In the genomic region with DNA sequence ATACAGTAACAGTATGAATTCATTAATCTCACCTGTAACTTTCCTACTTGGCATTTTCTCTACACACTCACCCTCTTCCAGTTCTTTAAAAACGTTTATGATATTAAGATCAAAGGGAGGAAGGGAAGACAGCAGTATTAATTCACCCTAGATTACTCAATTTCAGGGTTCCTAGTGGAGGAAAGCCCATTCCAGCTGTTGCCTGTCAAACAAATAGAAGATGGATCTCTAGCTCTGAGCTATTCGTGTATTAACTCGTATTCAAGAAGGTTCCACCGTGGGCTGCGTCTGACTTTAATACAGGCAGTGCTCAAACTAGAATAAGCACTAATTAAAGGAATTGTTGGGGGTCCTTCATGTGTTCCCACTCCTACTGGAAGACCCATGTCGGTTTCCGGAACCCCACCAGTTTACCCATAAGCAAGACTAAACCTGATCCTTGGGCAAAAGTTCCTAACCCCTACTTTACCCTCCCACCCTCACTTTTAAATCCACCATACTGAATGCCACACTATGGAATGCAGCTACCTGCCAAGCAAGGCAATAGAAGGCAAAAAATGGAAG, we compare ENCODE assay signal across 11 cellular contexts. TPM values are rescaled to one million over a fixed set of nuclear protein-coding genes. Genes with fewer than 3 reads are reported as not detected.
DNase-seq lines count a peak whose midpoint lies in the region; ATAC-seq and TF ChIP-seq lines count a peak whose summit lies in the region.
"Had no signal": no experiment of that assay in that cellular context is flagged by ENCODE, and none has a peak within 500 bp of the region (broad histone marks: within the 10 kb centered on the region; RNA-seq: fewer than 3 reads in every experiment).

No MANE protein-coding gene starts in this region.

- DNase-seq in MCF 10A (ENCODE audit: unreplicated experiment) (no peak), breast epithelium (ENCODE audit: low spot score in 2 of 2) (no peak), endodermal cell (peak; percentile 52), NCI-H1092 (lab: John Stamatoyannopoulos, UW) (no peak)
- DNase-seq: caudate nucleus; stimulated activated CD4-positive, alpha-beta T cell treated with anti-CD3 and anti-CD28 coated beads, Interleukin-4, amount 100 ng/mL, for 1 hour; tibial artery had no signal

- H3K4me3 ChIP-seq in breast epithelium: no peak overlapping the region
- H3K4me3 ChIP-seq in OCI-LY3 (ENCODE audit: low read length): peak overlapping the region; percentile 66
- H3K4me3 ChIP-seq in endodermal cell (ENCODE audit: low read length): peak overlapping the region; percentile 82
- H3K4me3 ChIP-seq: tibial artery had no signal

- no peak overlapping the region for H3K27ac ChIP-seq in breast epithelium
- H3K27ac ChIP-seq in OCI-LY3 (ENCODE audit: low read length): no peak overlapping the region
- H3K27ac ChIP-seq in endodermal cell (ENCODE audit: low read depth, low read length): no peak overlapping the region
- H3K27ac ChIP-seq: tibial artery had no signal

- no peak for ATAC-seq in stimulated activated memory B cell treated with anti-CD40 and anti-IgM and Interleukin-4, amounts not matched to agents 10 μg/mL and 1 μg/mL and 100 μg/mL, for 72 hours
- no peak for ATAC-seq in HG03135 (IDR thresholded peaks at IDR 0.05; ENCODE audit: unreplicated experiment)
- no peak for ATAC-seq in GM21576 (IDR thresholded peaks at IDR 0.05; ENCODE audit: unreplicated experiment)

- H3K9me3 Mint-ChIP-seq in MCF 10A (ENCODE audit: unreplicated experiment): no peaks in the 10 kb centered on the region
- no peaks in the 10 kb centered on the region for H3K9me3 Mint-ChIP-seq in endodermal cell
- H3K9me3 Mint-ChIP-seq in stimulated activated memory B cell treated with anti-CD40 and anti-IgM and Interleukin-4, amounts not matched to agents 10 μg/mL and 1 μg/mL and 100 μg/mL, for 72 hours: no peaks in the 10 kb centered on the region

- no peaks in the 10 kb centered on the region for H3K79me2 ChIP-seq in OCI-LY3 (ENCODE audit: low read length)

- peak overlapping the region; percentile 80 for H3K4me2 ChIP-seq in OCI-LY3 (ENCODE audit: low read length)

- no peak overlapping the region for H2AFZ ChIP-seq in OCI-LY3 (ENCODE audit: low read depth, low read length)

- H3K27me3 Mint-ChIP-seq in MCF 10A (ENCODE audit: insufficient read depth, unreplicated experiment) (no peaks in the 10 kb centered on the region), endodermal cell (ENCODE audit: insufficient read depth) (peaks cover 15% of the 10 kb centered on the region)
- peaks cover 19% of the 10 kb centered on the region for H3K27me3 Mint-ChIP-seq in stimulated activated memory B cell treated with anti-CD40 and anti-IgM and Interleukin-4, amounts not matched to agents 10 μg/mL and 1 μg/mL and 100 μg/mL, for 72 hours

- H3K4me3 Mint-ChIP-seq in MCF 10A (ENCODE audit: unreplicated experiment) (peak overlapping the region; percentile 70), endodermal cell (peak overlapping the region; percentile 50)
- H3K4me3 Mint-ChIP-seq in stimulated activated memory B cell treated with anti-CD40 and anti-IgM and Interleukin-4, amounts not matched to agents 10 μg/mL and 1 μg/mL and 100 μg/mL, for 72 hours: peak overlapping the region; percentile 68

- no peaks in the 10 kb centered on the region for H3K9me3 ChIP-seq in breast epithelium
- H3K9me3 ChIP-seq in OCI-LY3 (ENCODE audit: insufficient read depth, low read length): no peaks in the 10 kb centered on the region
- H3K9me3 ChIP-seq in endodermal cell (ENCODE audit: control insufficient read depth, low read length): no peaks in the 10 kb centered on the region
- H3K9me3 ChIP-seq: tibial artery had no signal

- intact Hi-C loops in MCF 10A (cut with micrococcal nuclease): loop anchor here (2.0 to 5.0 kb wide), 4 partner anchors 25 to 464 kb away; no protein-coding TSS in a partner anchor
- intact Hi-C loops in breast epithelium (cut with DNase I; ENCODE audit: low total_unique reads): no loop called here

- POLR2A ChIA-PET in MCF 10A (lab: Yijun Ruan, JAX): interaction anchor here (0.8 to 4.7 kb wide), 20 partner anchors 8 to 463 kb away, joined by 3 to 33 read pairs (median 4); partner anchors contain the start of genes CACUL1 and EIF3A

- CTCF ChIA-PET in MCF 10A (lab: Yijun Ruan, JAX): interaction anchor here (0.6 to 1.7 kb wide), 9 partner anchors 8 to 466 kb away, joined by 3 to 5 read pairs (median 3); no protein-coding TSS in a partner anchor

- H3K4me1 ChIP-seq in breast epithelium (peaks cover under 1 to 3% of the 10 kb centered on the region in 2 donors), OCI-LY3 (ENCODE audit: low read length) (peaks cover 25% of the 10 kb centered on the region), endodermal cell (ENCODE audit: control insufficient read depth, insufficient read depth, low read length) (no peaks in the 10 kb centered on the region)

- no peaks in the 10 kb centered on the region for H3K36me3 ChIP-seq in breast epithelium
- peaks cover 28% of the 10 kb centered on the region for H3K36me3 ChIP-seq in OCI-LY3 (replicated peaks; ENCODE audit: low read depth, low read length)
- peaks cover 47% of the 10 kb centered on the region for H3K36me3 ChIP-seq in endodermal cell (ENCODE audit: control insufficient read depth, insufficient read depth, low read length)

- peaks cover 25% of the 10 kb centered on the region for H3K4me1 Mint-ChIP-seq in MCF 10A (ENCODE audit: insufficient read depth, unreplicated experiment)
- peaks cover 5% of the 10 kb centered on the region for H3K4me1 Mint-ChIP-seq in endodermal cell
- peaks cover 32% of the 10 kb centered on the region for H3K4me1 Mint-ChIP-seq in stimulated activated memory B cell treated with anti-CD40 and anti-IgM and Interleukin-4, amounts not matched to agents 10 μg/mL and 1 μg/mL and 100 μg/mL, for 72 hours

- TF ChIP-seq POLR2A in breast epithelium (IDR thresholded peaks at IDR 0.05): no peak

- H3K27ac Mint-ChIP-seq in MCF 10A (ENCODE audit: low read depth, unreplicated experiment) (no peak overlapping the region), endodermal cell (no peak overlapping the region)
- no peak overlapping the region for H3K27ac Mint-ChIP-seq in stimulated activated memory B cell treated with anti-CD40 and anti-IgM and Interleukin-4, amounts not matched to agents 10 μg/mL and 1 μg/mL and 100 μg/mL, for 72 hours

- H3K9ac ChIP-seq in OCI-LY3 (ENCODE audit: low read length) (no peak overlapping the region), endodermal cell (ENCODE audit: extremely low read depth, low read length, poor library complexity, severe bottlenecking) (no peak overlapping the region)

- TF ChIP-seq CTCF in MCF 10A (IDR thresholded peaks at IDR 0.05; ENCODE audit: unreplicated experiment) (no peak), breast epithelium (IDR thresholded peaks at IDR 0.05) (no peak), OCI-LY3 (IDR thresholded peaks at IDR 0.05; ENCODE audit: low read depth, low read length) (no peak), endodermal cell (conservative IDR thresholded peaks at IDR 0.05) (no peak)

- H3K36me3 Mint-ChIP-seq in MCF 10A (ENCODE audit: insufficient read depth, unreplicated experiment) (peaks cover 51% of the 10 kb centered on the region), endodermal cell (ENCODE audit: low read depth) (peaks cover 20% of the 10 kb centered on the region)
- H3K36me3 Mint-ChIP-seq in stimulated activated memory B cell treated with anti-CD40 and anti-IgM and Interleukin-4, amounts not matched to agents 10 μg/mL and 1 μg/mL and 100 μg/mL, for 72 hours: peaks cover 33% of the 10 kb centered on the region

- H4K20me1 ChIP-seq in OCI-LY3 (ENCODE audit: insufficient read depth, low read length): peaks cover 40% of the 10 kb centered on the region

- WGBS in endodermal cell (ENCODE audit: insufficient coverage in 1 of 2, insufficient read length in 1 of 2), 2 experiments: 73 to 85% methylated on average over 4 to 6 of the region's 7 CpGs

- H3K27me3 ChIP-seq in breast epithelium (no peaks in the 10 kb centered on the region), OCI-LY3 (ENCODE audit: low read depth, low read length) (no peaks in the 10 kb centered on the region), endodermal cell (ENCODE audit: control insufficient read depth, insufficient read depth, low read length, poor library complexity, severe bottlenecking) (peaks cover 5% of the 10 kb centered on the region)
- H3K27me3 ChIP-seq: tibial artery had no signal

- no TSS peak for BruUV-seq in MCF 10A (replicated peaks; lab: Mats Ljungman, UMichigan)

RNA-seq across cellular contexts. Expression of gene NANOS1, which starts 2.1 kb away (rescaled TPM):
- total RNA-seq in MCF 10A (2022) (2.2 and 3.8 TPM in 2 replicates), breast epithelium (1 to 10 TPM; 2.9 to 6.4 (median 3.7) TPM), endodermal cell (1 to 10 TPM in 1 of 2 donors, under 1 TPM in 1; 0.71 to 1.7 TPM)
- polyA plus RNA-seq in endodermal cell (2013, experiment 1 of 2): 3.6 TPM
- 3.5 TPM for polyA plus RNA-seq in endodermal cell (2013, experiment 2 of 2)

RNA-seq across cellular contexts. Expression of gene EIF3A, which starts 49.0 kb away (rescaled TPM):
- total RNA-seq in MCF 10A (2022) (190 and 226 TPM in 2 replicates), breast epithelium (100 to 1,000 TPM; 117 to 166 (median 124) TPM), endodermal cell (100 to 1,000 TPM; 134 to 144 TPM)
- polyA plus RNA-seq in endodermal cell (2013, experiment 1 of 2): 129 TPM
- 120 TPM for polyA plus RNA-seq in endodermal cell (2013, experiment 2 of 2)

Comparison
In these comparisons a context has a peak if more than half of its experiments do, and no peak if none do; other contexts are left out.
1. H3K4me3 ChIP-seq: peak in OCI-LY3 (single experiment) and endodermal cell (single experiment); none in breast epithelium (0 of 3).
2. Peak in every context shown above with its lines, with median percentiles within 50 percentile points of each other: H3K4me3 Mint-ChIP-seq.